8 cellular contexts compared by ENCODE assay signal in the genomic region with DNA sequence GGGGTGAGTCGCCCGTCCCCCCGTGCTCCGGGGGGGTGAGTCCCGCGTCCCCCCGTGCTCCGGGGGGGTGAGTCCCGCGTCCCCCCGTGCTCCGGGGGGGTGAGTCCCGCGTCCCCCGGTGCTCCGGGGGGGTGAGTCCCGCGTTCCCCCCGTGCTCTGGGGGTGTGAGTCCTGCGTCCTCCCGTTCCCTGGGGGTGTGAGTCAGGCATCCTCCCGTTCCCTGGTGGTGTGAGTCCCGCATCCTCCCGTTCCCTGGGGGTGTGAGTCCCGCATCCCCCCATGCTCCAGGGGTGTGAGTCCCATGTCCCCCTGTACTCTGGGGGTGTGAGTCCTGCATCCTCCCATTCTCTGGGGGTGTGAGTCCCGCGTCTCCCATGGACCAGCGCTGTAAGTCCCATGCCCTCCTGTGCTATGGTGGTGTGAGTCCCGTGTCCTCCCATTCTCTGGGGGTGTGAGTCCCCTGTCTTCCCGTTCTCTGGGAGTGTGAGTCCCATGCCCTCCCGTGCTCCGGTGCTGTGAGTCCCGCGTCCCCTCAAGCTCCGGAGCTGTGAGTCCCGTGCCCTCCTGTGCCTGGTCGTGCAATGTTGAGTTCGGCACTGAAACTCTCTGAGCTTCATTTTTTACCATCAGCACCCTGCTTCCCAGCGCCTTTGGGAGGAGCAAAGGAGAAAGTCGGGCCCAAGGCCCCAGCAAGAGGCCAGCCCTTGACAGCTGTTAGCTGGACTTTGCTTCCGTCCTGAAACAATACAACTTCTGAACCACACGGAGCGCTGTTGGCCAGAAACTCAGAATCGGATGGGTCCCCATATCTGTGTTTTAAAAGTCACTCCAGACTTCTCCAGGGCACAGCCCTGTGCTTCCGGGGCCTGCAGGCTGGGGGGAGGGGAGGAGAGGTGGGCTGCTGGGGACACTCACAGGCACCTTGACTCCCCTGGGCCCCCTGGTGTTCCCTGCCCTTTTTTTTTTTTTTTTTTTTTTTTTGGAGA. TPM values are rescaled to one million over a fixed set of nuclear protein-coding genes. Genes with fewer than 3 reads are reported as not detected.
DNase-seq lines count a peak whose midpoint lies in the region; ATAC-seq and TF ChIP-seq lines count a peak whose summit lies in the region.

No MANE protein-coding gene starts in this region.

- H2AFZ ChIP-seq in osteoblast (ENCODE audit: low read length): no peak overlapping the region

- no peak overlapping the region for H3K27ac ChIP-seq in SJSA1
- no peak overlapping the region for H3K27ac ChIP-seq in osteoblast (ENCODE audit: low read depth, low read length)

- H3K79me2 ChIP-seq in osteoblast (ENCODE audit: insufficient read depth, low read length): no peaks in the 10 kb centered on the region

- DNase-seq in DMS153 treated with DMSO at 0.1 percent for 48 hours (lab: John Stamatoyannopoulos, UW; ENCODE audit: unreplicated experiment) (peak; percentile 82), SJSA1 (ENCODE audit: low read depth in 1 of 2, low spot score in 2 of 2) (peak; percentile 33 to 69), fibroblast of peridontal ligament (ENCODE audit: extremely low read depth) (peak; percentile 54), osteoblast (ENCODE audit: insufficient read length, low spot score, missing footprints) (peak; percentile 92)
- DNase-seq in activated effector memory CD4-positive, alpha-beta T cell treated with anti-CD3 and anti-CD28 coated beads, Interleukin-2, amount 50 U/mL, for 16 hours: no peak

- H4K20me1 ChIP-seq in osteoblast (ENCODE audit: insufficient read depth, low read length): peaks cover 8% of the 10 kb centered on the region

- ATAC-seq in GM19463 (IDR thresholded peaks at IDR 0.05; ENCODE audit: unreplicated experiment): no peak
- no peak for ATAC-seq in GM18502 (IDR thresholded peaks at IDR 0.05; ENCODE audit: poor library complexity, unreplicated experiment)

- TF ChIP-seq CTCF in LNCAP (IDR thresholded peaks at IDR 0.05) (peak; percentile 51; the same call in 1 of the 2 replicates), osteoblast (IDR thresholded peaks at IDR 0.05; ENCODE audit: extremely low read depth, low read depth, low read length) (peak; percentile 53)

- no peaks in the 10 kb centered on the region for H3K36me3 ChIP-seq in SJSA1
- no peaks in the 10 kb centered on the region for H3K36me3 ChIP-seq in osteoblast (ENCODE audit: insufficient read depth, low read length)

- H3K9me3 ChIP-seq in SJSA1 (replicated peaks): peaks cover 11% of the 10 kb centered on the region
- H3K9me3 ChIP-seq in osteoblast (ENCODE audit: low read depth, low read length): no peaks in the 10 kb centered on the region

- H3K4me3 ChIP-seq in SJSA1: no peak overlapping the region
- H3K4me3 ChIP-seq in osteoblast (ENCODE audit: insufficient read depth, low read length): no peak overlapping the region

- H3K4me1 ChIP-seq in SJSA1 (replicated peaks) (peaks cover 6% of the 10 kb centered on the region), osteoblast (ENCODE audit: insufficient read depth, low read length) (no peaks in the 10 kb centered on the region)

- H3K4me2 ChIP-seq in osteoblast (ENCODE audit: insufficient read depth, low read length): no peak overlapping the region

- H3K27me3 ChIP-seq in SJSA1 (replicated peaks) (no peaks in the 10 kb centered on the region; the same call in 1 of the 2 replicates), osteoblast (ENCODE audit: insufficient read depth, low read length) (peaks cover 21% of the 10 kb centered on the region)

RNA-seq across cellular contexts. Expression of a gene that starts 11.5 kb away (rescaled TPM):
- total RNA-seq in SJSA1 (2014; rRNA removed; shearing (Covaris generic)): 14.6 and 18.2 TPM in 2 replicates
- 10.6 and 10.9 TPM in 2 replicates for total RNA-seq in osteoblast
